Comparison of ENCODE assay signal across 20 cellular contexts in the genomic region with DNA sequence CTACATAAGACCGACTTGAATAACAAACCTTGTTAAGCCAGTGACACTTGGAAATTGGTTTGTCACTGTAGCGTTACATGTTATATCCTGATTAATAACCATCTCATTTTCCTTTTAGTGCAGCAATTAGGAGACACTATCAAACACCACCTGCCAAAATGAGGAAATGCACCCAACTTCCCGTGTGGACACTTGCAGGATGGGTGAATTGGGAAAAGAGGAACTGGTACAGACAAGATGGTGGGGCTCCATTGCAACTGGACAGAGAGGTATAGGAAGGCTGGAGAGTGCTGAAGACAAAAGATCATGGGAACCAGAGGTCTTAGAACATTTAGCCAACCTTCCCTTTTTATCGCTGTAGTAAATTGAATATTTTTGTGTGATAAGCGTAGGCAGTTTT.
DNase-seq lines count a peak whose midpoint lies in the region; ATAC-seq, FAIRE-seq and TF ChIP-seq lines count a peak whose summit lies in the region.
"Had no signal": no experiment of that assay in that cellular context is flagged by ENCODE, and none has a peak within 500 bp of the region (broad histone marks: within the 10 kb centered on the region; RNA-seq: fewer than 3 reads in every experiment).

No MANE protein-coding gene starts in this region.

- H3K9me3 Mint-ChIP-seq in activated T-cell treated with anti-CD3 and anti-CD28 coated beads, Interleukin-2, amount 50 U/mL, for 24 hours, result no peaks in the 10 kb centered on the region

- no peaks in the 10 kb centered on the region for H3K9me2 ChIP-seq in Loucy (replicated peaks; ENCODE audit: low read depth, low read length)

- no peaks in the 10 kb centered on the region for H3K36me3 ChIP-seq in Loucy (ENCODE audit: insufficient read depth, low read length)
- no peaks in the 10 kb centered on the region for H3K36me3 ChIP-seq in GM12878 (ENCODE audit: control insufficient read depth in 2 of 2, insufficient read depth in 2 of 2, low read length in 1 of 2)
- H3K36me3 ChIP-seq in MG63, result no peaks in the 10 kb centered on the region
- H3K36me3 ChIP-seq in small intestine (ENCODE audit: control insufficient read depth in 2 of 2, insufficient read depth in 2 of 2, low read length in 2 of 2), result no peaks in the 10 kb centered on the region
- H3K36me3 ChIP-seq: HAP-1 had no signal

- no peaks in the 10 kb centered on the region for H3K27me3 Mint-ChIP-seq in activated T-cell treated with anti-CD3 and anti-CD28 coated beads, Interleukin-2, amount 50 U/mL, for 24 hours

- SMC1A ChIA-PET in GM12878 (lab: Charles Lee; ENCODE audit: uncharacterized antibody, unreplicated experiment), result interaction anchor here (1.0 to 1.2 kb wide), 2 partner anchors 21 kb away, joined by 4 read pairs; no protein-coding TSS in a partner anchor

- no peak for TF ChIP-seq EP300 in GM12878 (IDR thresholded peaks at IDR 0.05; ENCODE audit: borderline replicate concordance in 1 of 2, control insufficient read depth in 1 of 2, low read depth in 2 of 2, low read length in 2 of 2)

- intact Hi-C loops in GM12878 (cut with micrococcal nuclease; ENCODE audit: unreplicated experiment), result no loop called here

- no peaks in the 10 kb centered on the region for H3K4me1 Mint-ChIP-seq in activated T-cell treated with anti-CD3 and anti-CD28 coated beads, Interleukin-2, amount 50 U/mL, for 24 hours (ENCODE audit: low read depth)
- H3K4me1 Mint-ChIP-seq: CD4-positive, alpha-beta memory T cell had no signal

- H3K27ac ChIP-seq in GM12878 (ENCODE audit: control insufficient read depth, insufficient read depth) (no peak overlapping the region), small intestine (ENCODE audit: low read depth in 1 of 2, low read length in 1 of 2) (no peak overlapping the region)

- TF ChIP-seq CTCF in Loucy (conservative IDR thresholded peaks at IDR 0.05; ENCODE audit: low read length) (no peak), NB4 (IDR thresholded peaks at IDR 0.05; ENCODE audit: low read depth, low read length) (no peak), GM12878 (IDR thresholded peaks at IDR 0.05 in 2 of 3, conservative IDR thresholded peaks at IDR 0.05 in 1 of 3; ENCODE audit: control insufficient read depth in 2 of 3, extremely low read depth in 1 of 3, insufficient read depth in 1 of 3, low read depth in 3 of 3, low read length in 3 of 3) (no peak)

- H3K4me3 ChIP-seq in Loucy (ENCODE audit: low read length, poor library complexity, severe bottlenecking) (no peak overlapping the region), NB4 (ENCODE audit: low read depth, low read length) (no peak overlapping the region), GM12878 (no peak overlapping the region), MG63 (no peak overlapping the region), small intestine (ENCODE audit: low read depth in 1 of 2, low read length in 2 of 2) (no peak overlapping the region)
- H3K4me3 ChIP-seq: HAP-1 had no signal

- H3K4me2 ChIP-seq in Loucy (ENCODE audit: low read depth, low read length, poor library complexity, severe bottlenecking) (peak overlapping the region; percentile 25), GM12878 (ENCODE audit: control insufficient read depth, insufficient read depth) (no peak overlapping the region)

- no peak overlapping the region for H3K9ac ChIP-seq in Loucy (ENCODE audit: low read depth, low read length, poor library complexity, severe bottlenecking)
- H3K9ac ChIP-seq in GM12878 (ENCODE audit: control insufficient read depth, insufficient read depth, low read length), result no peak overlapping the region

- ATAC-seq in GM12878, result no peak

- RAD21 ChIA-PET in GM12878 (lab: Charles Lee; ENCODE audit: unreplicated experiment), result no interaction called here

- no TSS peak for BruUV-seq in GM12878 (replicated peaks; lab: Mats Ljungman, UMichigan)

- no peaks in the 10 kb centered on the region for H3K27me3 ChIP-seq in Loucy (ENCODE audit: insufficient read depth, low read length, poor library complexity, severe bottlenecking)
- H3K27me3 ChIP-seq in GM12878 (replicated peaks in 1 of 2; ENCODE audit: control insufficient read depth in 2 of 2, insufficient read depth in 2 of 2, low read length in 1 of 2), result no peaks in the 10 kb centered on the region
- H3K27me3 ChIP-seq in MG63, result no peaks in the 10 kb centered on the region
- no peaks in the 10 kb centered on the region for H3K27me3 ChIP-seq in small intestine (ENCODE audit: control insufficient read depth in 2 of 2, insufficient read depth in 2 of 2, low read length in 2 of 2)

- H3K79me2 ChIP-seq in Loucy (ENCODE audit: insufficient read depth, low read length), result no peaks in the 10 kb centered on the region
- no peaks in the 10 kb centered on the region for H3K79me2 ChIP-seq in GM12878 (ENCODE audit: control insufficient read depth, insufficient read depth, low read length)

- H2AFZ ChIP-seq in Loucy (ENCODE audit: low read length) (peak overlapping the region; percentile 16; the same call in 1 of the 2 replicates), GM12878 (ENCODE audit: control insufficient read depth, low read depth, low read length) (no peak overlapping the region)

- H4K20me1 ChIP-seq in Loucy (ENCODE audit: insufficient read depth, low read length, poor library complexity, severe bottlenecking) (no peaks in the 10 kb centered on the region), GM12878 (ENCODE audit: control insufficient read depth, insufficient read depth) (no peaks in the 10 kb centered on the region)

- CTCF ChIA-PET in GM12878 (lab: Yijun Ruan, JAX), result no interaction called here

- H3K4me3 Mint-ChIP-seq in activated T-cell treated with anti-CD3 and anti-CD28 coated beads, Interleukin-2, amount 50 U/mL, for 24 hours, result no peak overlapping the region
- H3K4me3 Mint-ChIP-seq: CD4-positive, alpha-beta memory T cell; HFFc6 had no signal

- no peak overlapping the region for H3K27ac Mint-ChIP-seq in activated T-cell treated with anti-CD3 and anti-CD28 coated beads, Interleukin-2, amount 50 U/mL, for 24 hours
- H3K27ac Mint-ChIP-seq: CD4-positive, alpha-beta memory T cell; HFFc6 had no signal

- H3K4me1 ChIP-seq in Loucy (ENCODE audit: insufficient read depth, low read length, poor library complexity, severe bottlenecking) (peaks cover 35% of the 10 kb centered on the region), GM12878 (ENCODE audit: control insufficient read depth, insufficient read depth, low read length) (no peaks in the 10 kb centered on the region), small intestine (ENCODE audit: control insufficient read depth in 2 of 2, insufficient read depth in 1 of 2, low read depth in 1 of 2, low read length in 1 of 2) (no peaks in the 10 kb centered on the region)
- H3K4me1 ChIP-seq: HAP-1 had no signal

- peaks cover 4% of the 10 kb centered on the region; the same call in 1 of the 2 replicates for H3F3A ChIP-seq in Loucy (ENCODE audit: low read depth)

- no peaks in the 10 kb centered on the region for H3K36me3 Mint-ChIP-seq in activated T-cell treated with anti-CD3 and anti-CD28 coated beads, Interleukin-2, amount 50 U/mL, for 24 hours (ENCODE audit: low read depth)
- H3K36me3 Mint-ChIP-seq: CD4-positive, alpha-beta memory T cell had no signal

- no peak for TF ChIP-seq POLR2A in NB4 (IDR thresholded peaks at IDR 0.05; ENCODE audit: extremely low read depth, insufficient read length)
- no peak for TF ChIP-seq POLR2A in GM12878 (IDR thresholded peaks at IDR 0.05; ENCODE audit: low read depth, low read length)

- DNase-seq in KBM-7, result peak; percentile 27
- DNase-seq in NB4 (ENCODE audit: low read depth), result peak; percentile 17
- DNase-seq in GM12878 (ENCODE audit: low read depth, low spot score), result no peak
- DNase-seq in MG63, result no peak
- no peak for DNase-seq in activated T-cell treated with anti-CD3 and anti-CD28 coated beads, Interleukin-2, amount 50 U/mL, for 24 hours
- no peak for DNase-seq in small intestine
- no peak for DNase-seq in NCI-H2107 (lab: John Stamatoyannopoulos, UW)
- DNase-seq: C1 segment of cervical spinal cord; Calu3; CD4-positive, alpha-beta memory T cell; COR-L47; DMS53; DMS79 treated with DMSO at 0.1 percent for 48 hours; GF-D8; GOT3; HFFc6 had no signal

- 46% methylated on average over 5 of the region's 5 CpGs for WGBS in GM12878 (ENCODE audit: insufficient coverage, insufficient replicate concordance, low lambda C conversion rate, missing lambda C conversion rate)
- WGBS in small intestine, 3 donors, result 84 to 92% (median 84%) methylated on average over 5 of the region's 5 CpGs

- in situ Hi-C loops in KBM-7 (cut with MboI; ENCODE audit: low pct_unique_long_range_greater_than_20kb, low sequenced_read_pairs) (no loop called here), GM12878 (cut with MboI) (no loop called here)

- FAIRE-seq in GM12878 (lab: Jason Lieb, UNC) (no peak), small intestine (lab: Jason Lieb, UNC) (no peak)
- FAIRE-seq: GM19239, H54 had no signal

- H3K9me3 ChIP-seq in Loucy (ENCODE audit: insufficient read depth, low read depth, low read length), result no peaks in the 10 kb centered on the region
- no peaks in the 10 kb centered on the region for H3K9me3 ChIP-seq in GM12878 (replicated peaks; ENCODE audit: control insufficient read depth, insufficient read depth, low read length)
- no peaks in the 10 kb centered on the region for H3K9me3 ChIP-seq in MG63
- no peaks in the 10 kb centered on the region for H3K9me3 ChIP-seq in small intestine (ENCODE audit: control insufficient read depth, low read depth)
- H3K9me3 ChIP-seq: HAP-1 had no signal

- POLR2A ChIA-PET in GM12878 (lab: Charles Lee), result no interaction called here

- no peak for TF ChIP-seq RAD21 in GM12878 (IDR thresholded peaks at IDR 0.05; ENCODE audit: insufficient read depth, low read depth, low read length)

TF ChIP-seq in GM12878, 131 proteins besides CTCF, POLR2A, EP300 and RAD21:
- TF ChIP-seq SPI1 (IDR thresholded peaks at IDR 0.05; ENCODE audit: borderline replicate concordance, insufficient read depth, low read depth, low read length) (peak; percentile 83), EED (IDR thresholded peaks at IDR 0.05; ENCODE audit: low read depth) (peak; percentile 39; the same call in 1 of the 2 replicates), BHLHE40 (IDR thresholded peaks at IDR 0.05; ENCODE audit: borderline replicate concordance in 1 of 2, low read depth in 2 of 2, low read length in 1 of 2) (no peak)

Comparison
In these comparisons a context has a peak if more than half of its experiments do, and no peak if none do; other contexts are left out.
1. DNase-seq: peak in KBM-7 (single experiment) and NB4 (single experiment); none in GM12878 (single experiment), MG63 (single experiment), activated T-cell treated with anti-CD3 and anti-CD28 coated beads, Interleukin-2, amount 50 U/mL, for 24 hours (single experiment), small intestine (single experiment) and NCI-H2107 (single experiment).